13 cellular contexts compared by ENCODE assay signal in the genomic region with DNA sequence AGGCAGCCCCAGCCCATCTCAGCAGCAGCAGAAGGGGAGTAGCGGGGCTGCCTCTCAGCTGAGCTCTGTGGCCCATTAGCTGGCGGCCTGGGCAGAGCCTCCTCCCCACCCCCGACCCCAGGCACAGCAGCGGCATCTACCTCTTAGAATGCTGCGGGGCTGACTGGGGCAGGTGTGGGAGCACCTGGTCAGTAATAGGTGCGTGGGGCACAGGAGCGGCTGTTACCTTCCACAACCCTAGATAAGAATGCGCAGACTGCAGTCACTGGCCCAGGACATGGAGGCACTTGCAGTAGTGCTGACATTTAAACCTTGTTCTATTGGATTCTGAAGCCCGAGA. TPM values are rescaled to one million over a fixed set of nuclear protein-coding genes. Genes with fewer than 3 reads are reported as not detected.
DNase-seq lines count a peak whose midpoint lies in the region; ATAC-seq and TF ChIP-seq lines count a peak whose summit lies in the region.
"Had no signal": no experiment of that assay in that cellular context is flagged by ENCODE, and none has a peak within 500 bp of the region (broad histone marks: within the 10 kb centered on the region; RNA-seq: fewer than 3 reads in every experiment).

No MANE protein-coding gene starts in this region.

- peaks cover 30% of the 10 kb centered on the region for H3K36me3 Mint-ChIP-seq in activated T-cell treated with anti-CD3 and anti-CD28 coated beads, Interleukin-2, amount 50 U/mL, for 24 hours (ENCODE audit: low read depth)
- peaks cover 10% of the 10 kb centered on the region for H3K36me3 Mint-ChIP-seq in activated T-cell treated with anti-CD3 and anti-CD28 coated beads, Interleukin-2, amount 50 U/mL, for 4 hours (ENCODE audit: insufficient read depth)
- peaks cover 20% of the 10 kb centered on the region for H3K36me3 Mint-ChIP-seq in stimulated activated memory B cell treated with anti-CD40 and anti-IgM and Interleukin-4, amounts not matched to agents 10 μg/mL and 1 μg/mL and 100 μg/mL, for 72 hours

- H3K4me2 ChIP-seq in MM.1S (ENCODE audit: low read depth, low read length), result no peak overlapping the region

- no peaks in the 10 kb centered on the region for H3K9me3 ChIP-seq in MM.1S (replicated peaks; ENCODE audit: insufficient read depth, low read length)
- H3K9me3 ChIP-seq in esophagus squamous epithelium, result no peaks in the 10 kb centered on the region
- H3K9me3 ChIP-seq: neutrophil had no signal

- no peak for TF ChIP-seq POLR2A in esophagus squamous epithelium (IDR thresholded peaks at IDR 0.05)

- H2AFZ ChIP-seq in MM.1S (ENCODE audit: low read length), result no peak overlapping the region

- H3K9me2 ChIP-seq in MM.1S (replicated peaks; ENCODE audit: insufficient read depth, low read length), result no peaks in the 10 kb centered on the region

- DNase-seq in activated T-cell treated with anti-CD3 and anti-CD28 coated beads, Interleukin-2, amount 50 U/mL, for 24 hours, result peak; percentile 52
- no peak for DNase-seq in activated T-cell treated with anti-CD3 and anti-CD28 coated beads, Interleukin-2, amount 50 U/mL, for 4 hours
- DNase-seq in MM.1S (no peak), esophagus squamous epithelium (lab: John Stamatoyannopoulos, UW) (no peak), COR-L47 (lab: John Stamatoyannopoulos, UW) (no peak)
- DNase-seq in stimulated activated CD4-positive, alpha-beta T cell treated with anti-CD3 and anti-CD28 coated beads, Interleukin-2, amount 100 ng/mL, for 24 hours, result no peak
- DNase-seq: GOT3, NCI-H2029 treated with DMSO at 0.1 percent for 48 hours had no signal

- H3K4me3 Mint-ChIP-seq in activated T-cell treated with anti-CD3 and anti-CD28 coated beads, Interleukin-2, amount 50 U/mL, for 24 hours, result no peak overlapping the region
- H3K4me3 Mint-ChIP-seq in activated T-cell treated with anti-CD3 and anti-CD28 coated beads, Interleukin-2, amount 50 U/mL, for 4 hours, result no peak overlapping the region
- H3K4me3 Mint-ChIP-seq in stimulated activated memory B cell treated with anti-CD40 and anti-IgM and Interleukin-4, amounts not matched to agents 10 μg/mL and 1 μg/mL and 100 μg/mL, for 72 hours, result no peak overlapping the region

- H3K4me1 ChIP-seq in MM.1S (ENCODE audit: low read length), result peaks cover 12% of the 10 kb centered on the region; the same call in 1 of the 2 replicates
- H3K4me1 ChIP-seq in esophagus squamous epithelium, result peaks cover 23 to 86% (median 51%) of the 10 kb centered on the region in 3 donors

- no peaks in the 10 kb centered on the region for H4K20me1 ChIP-seq in MM.1S (ENCODE audit: insufficient read depth, low read length)

- no peak overlapping the region for H3K9ac ChIP-seq in MM.1S (ENCODE audit: low read length)

- WGBS in esophagus squamous epithelium, 2 donors, result 81 to 84% methylated on average over 3 of the region's 9 CpGs

- intact Hi-C loops in esophagus squamous epithelium (cut with DNase I), result no loop called here

- H3K27ac ChIP-seq in MM.1S (ENCODE audit: low read length) (peak overlapping the region; percentile 75; the same call in 1 of the 2 replicates), esophagus squamous epithelium (peak overlapping the region in 3 of 4 donors; percentile 46 to 82 (median 71))
- H3K27ac ChIP-seq: cardiac muscle cell, neutrophil had no signal

- H3F3A ChIP-seq in MM.1S (ENCODE audit: insufficient read depth, low read length), result no peaks in the 10 kb centered on the region

- no peak for ATAC-seq in activated T-cell treated with anti-CD3 and anti-CD28 coated beads, Interleukin-2, amount 50 U/mL, for 4 hours
- no peak for ATAC-seq in stimulated activated memory B cell treated with anti-CD40 and anti-IgM and Interleukin-4, amounts not matched to agents 10 μg/mL and 1 μg/mL and 100 μg/mL, for 72 hours
- ATAC-seq in HG02884 (IDR thresholded peaks at IDR 0.05; ENCODE audit: unreplicated experiment), result no peak
- ATAC-seq: K562 had no signal

- peak overlapping the region; percentile 96 for H3K27ac Mint-ChIP-seq in activated T-cell treated with anti-CD3 and anti-CD28 coated beads, Interleukin-2, amount 50 U/mL, for 24 hours
- H3K27ac Mint-ChIP-seq in stimulated activated memory B cell treated with anti-CD40 and anti-IgM and Interleukin-4, amounts not matched to agents 10 μg/mL and 1 μg/mL and 100 μg/mL, for 72 hours, result peak overlapping the region; percentile 94

- H3K27me3 ChIP-seq in MM.1S (replicated peaks; ENCODE audit: insufficient read depth, low read length) (no peaks in the 10 kb centered on the region), esophagus squamous epithelium (peaks cover 0 to 10% (median 0%) of the 10 kb centered on the region in 4 donors)
- H3K27me3 ChIP-seq: cardiac muscle cell, neutrophil had no signal

- TF ChIP-seq CTCF in MM.1S (IDR thresholded peaks at IDR 0.05; ENCODE audit: low read length) (no peak), esophagus squamous epithelium (IDR thresholded peaks at IDR 0.05) (no peak)

- H3K36me3 ChIP-seq in MM.1S (replicated peaks; ENCODE audit: insufficient read depth, low read length) (no peaks in the 10 kb centered on the region), esophagus squamous epithelium (peaks cover 0 to under 1% (median 0%) of the 10 kb centered on the region in 3 donors)
- H3K36me3 ChIP-seq: cardiac muscle cell had no signal

- H3K4me1 Mint-ChIP-seq in activated T-cell treated with anti-CD3 and anti-CD28 coated beads, Interleukin-2, amount 50 U/mL, for 24 hours (ENCODE audit: low read depth), result peaks cover 70% of the 10 kb centered on the region
- H3K4me1 Mint-ChIP-seq in activated T-cell treated with anti-CD3 and anti-CD28 coated beads, Interleukin-2, amount 50 U/mL, for 4 hours (ENCODE audit: low read depth), result peaks cover 45% of the 10 kb centered on the region
- peaks cover 58% of the 10 kb centered on the region for H3K4me1 Mint-ChIP-seq in stimulated activated memory B cell treated with anti-CD40 and anti-IgM and Interleukin-4, amounts not matched to agents 10 μg/mL and 1 μg/mL and 100 μg/mL, for 72 hours

- H3K79me2 ChIP-seq in MM.1S (ENCODE audit: low read length), result peaks cover 97% of the 10 kb centered on the region

- H3K9me3 Mint-ChIP-seq in activated T-cell treated with anti-CD3 and anti-CD28 coated beads, Interleukin-2, amount 50 U/mL, for 24 hours, result no peaks in the 10 kb centered on the region
- H3K9me3 Mint-ChIP-seq in activated T-cell treated with anti-CD3 and anti-CD28 coated beads, Interleukin-2, amount 50 U/mL, for 4 hours, result no peaks in the 10 kb centered on the region
- H3K9me3 Mint-ChIP-seq in stimulated activated memory B cell treated with anti-CD40 and anti-IgM and Interleukin-4, amounts not matched to agents 10 μg/mL and 1 μg/mL and 100 μg/mL, for 72 hours, result no peaks in the 10 kb centered on the region

- no peaks in the 10 kb centered on the region for H3K27me3 Mint-ChIP-seq in activated T-cell treated with anti-CD3 and anti-CD28 coated beads, Interleukin-2, amount 50 U/mL, for 24 hours
- no peaks in the 10 kb centered on the region for H3K27me3 Mint-ChIP-seq in activated T-cell treated with anti-CD3 and anti-CD28 coated beads, Interleukin-2, amount 50 U/mL, for 4 hours (ENCODE audit: low read depth)
- no peaks in the 10 kb centered on the region for H3K27me3 Mint-ChIP-seq in stimulated activated memory B cell treated with anti-CD40 and anti-IgM and Interleukin-4, amounts not matched to agents 10 μg/mL and 1 μg/mL and 100 μg/mL, for 72 hours

- H3K4me3 ChIP-seq in MM.1S (ENCODE audit: low read length) (no peak overlapping the region), esophagus squamous epithelium (no peak overlapping the region)
- H3K4me3 ChIP-seq: cardiac muscle cell, K562 had no signal

RNA-seq across cellular contexts. Expression of gene SYNE3, which starts 35.6 kb away (rescaled TPM):
- total RNA-seq in activated T-cell treated with anti-CD3 and anti-CD28 coated beads, Interleukin-2, amount 50 U/mL, for 4 hours, result 10 to 100 TPM; 11.5 to 15.0 (median 12.9) TPM
- 10 to 100 TPM in 1 of 4 donors, 1 to 10 TPM in 3; 1.5 to 11.6 (median 5.5) TPM for total RNA-seq in esophagus squamous epithelium

RNA-seq across cellular contexts. Expression of gene GLRX5, which starts 54.0 kb away (rescaled TPM):
- total RNA-seq in activated T-cell treated with anti-CD3 and anti-CD28 coated beads, Interleukin-2, amount 50 U/mL, for 4 hours, result 10 to 100 TPM; 37.3 to 45.1 (median 40.7) TPM
- total RNA-seq in esophagus squamous epithelium, result 10 to 100 TPM; 14.4 to 40.1 (median 32.6) TPM
